Comparison of ENCODE assay signal across 1 cellular context in the genomic region with DNA sequence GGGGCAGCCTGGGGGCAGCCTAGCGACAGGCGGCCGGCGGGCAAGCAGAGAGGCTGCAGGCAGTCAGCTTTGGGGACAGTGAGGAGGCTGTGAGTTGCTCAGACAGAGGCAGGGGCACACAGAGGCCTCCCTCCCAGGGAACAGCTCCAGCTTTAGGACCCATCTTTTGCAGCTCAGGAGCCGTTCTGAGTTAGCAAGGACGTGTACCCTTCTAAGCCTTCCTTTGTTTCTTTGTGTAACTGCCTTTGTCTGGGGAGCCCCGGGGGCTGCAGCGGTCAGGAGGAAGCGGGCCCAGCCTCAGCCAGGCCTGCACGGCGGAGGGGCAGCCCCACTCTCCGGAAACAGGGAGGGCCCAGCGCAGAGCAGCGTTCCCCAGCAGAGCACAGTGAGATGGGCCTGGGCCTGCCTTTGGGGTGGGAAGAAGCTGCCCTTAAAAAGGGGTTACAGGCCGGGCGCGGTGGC.
TF ChIP-seq lines count a peak whose summit lies in the region.

No MANE protein-coding gene starts in this region.

TF ChIP-seq in WTC11, 78 proteins besides CTCF, POLR2A, EP300 and RAD21 (continued from another document):
- TF ChIP-seq, protein P1, sequence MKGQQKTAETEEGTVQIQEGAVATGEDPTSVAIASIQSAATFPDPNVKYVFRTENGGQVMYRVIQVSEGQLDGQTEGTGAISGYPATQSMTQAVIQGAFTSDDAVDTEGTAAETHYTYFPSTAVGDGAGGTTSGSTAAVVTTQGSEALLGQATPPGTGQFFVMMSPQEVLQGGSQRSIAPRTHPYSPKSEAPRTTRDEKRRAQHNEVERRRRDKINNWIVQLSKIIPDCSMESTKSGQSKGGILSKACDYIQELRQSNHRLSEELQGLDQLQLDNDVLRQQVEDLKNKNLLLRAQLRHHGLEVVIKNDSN (CRISPR knock-in tag; IDR thresholded peaks at IDR 0.05) = no peak
- TF ChIP-seq HMGA2 (CRISPR knock-in tag; IDR thresholded peaks at IDR 0.05) = no peak
- TF ChIP-seq, protein P2, sequence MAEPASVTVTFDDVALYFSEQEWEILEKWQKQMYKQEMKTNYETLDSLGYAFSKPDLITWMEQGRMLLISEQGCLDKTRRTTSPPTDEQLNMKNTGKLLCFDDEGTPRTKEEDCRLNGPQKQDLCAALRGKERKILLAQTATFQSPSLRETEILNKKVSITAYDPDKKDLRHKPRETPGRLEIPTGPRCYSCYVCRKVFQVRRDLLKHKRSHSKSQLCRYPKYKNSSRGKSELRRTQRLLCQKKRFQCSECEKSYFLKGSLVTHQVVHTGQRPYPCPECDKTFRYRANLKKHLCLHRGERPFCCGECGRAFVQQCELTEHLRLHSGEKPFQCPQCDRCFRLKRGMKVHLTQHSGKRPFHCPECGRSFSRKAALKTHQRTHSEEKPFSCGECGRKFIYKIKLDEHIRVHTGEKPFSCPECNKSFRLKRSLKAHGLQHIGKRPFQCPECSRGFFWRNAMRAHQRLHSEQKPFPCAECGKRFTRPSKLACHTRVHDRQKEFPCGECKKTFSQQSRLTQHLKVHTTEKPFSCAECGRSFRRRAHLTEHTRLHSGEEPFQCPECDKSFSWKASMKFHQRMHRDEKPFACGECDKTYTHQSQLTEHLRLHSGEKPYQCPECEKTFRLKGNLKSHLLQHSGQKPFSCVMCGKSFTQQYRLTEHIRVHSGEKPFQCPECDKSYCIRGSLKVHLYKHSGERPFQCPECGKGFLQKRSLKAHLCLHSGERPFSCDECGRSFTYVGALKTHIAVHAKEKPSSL (CRISPR knock-in tag; conservative IDR thresholded peaks at IDR 0.05) = no peak
- TF ChIP-seq, protein P3, sequence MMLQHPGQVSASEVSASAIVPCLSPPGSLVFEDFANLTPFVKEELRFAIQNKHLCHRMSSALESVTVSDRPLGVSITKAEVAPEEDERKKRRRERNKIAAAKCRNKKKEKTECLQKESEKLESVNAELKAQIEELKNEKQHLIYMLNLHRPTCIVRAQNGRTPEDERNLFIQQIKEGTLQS (CRISPR knock-in tag; conservative IDR thresholded peaks at IDR 0.05) = no peak
- no peak for TF ChIP-seq ZNF232 (CRISPR knock-in tag; IDR thresholded peaks at IDR 0.05)
- no peak for TF ChIP-seq FOXK1 (CRISPR knock-in tag; IDR thresholded peaks at IDR 0.05)
- TF ChIP-seq, protein P4, sequence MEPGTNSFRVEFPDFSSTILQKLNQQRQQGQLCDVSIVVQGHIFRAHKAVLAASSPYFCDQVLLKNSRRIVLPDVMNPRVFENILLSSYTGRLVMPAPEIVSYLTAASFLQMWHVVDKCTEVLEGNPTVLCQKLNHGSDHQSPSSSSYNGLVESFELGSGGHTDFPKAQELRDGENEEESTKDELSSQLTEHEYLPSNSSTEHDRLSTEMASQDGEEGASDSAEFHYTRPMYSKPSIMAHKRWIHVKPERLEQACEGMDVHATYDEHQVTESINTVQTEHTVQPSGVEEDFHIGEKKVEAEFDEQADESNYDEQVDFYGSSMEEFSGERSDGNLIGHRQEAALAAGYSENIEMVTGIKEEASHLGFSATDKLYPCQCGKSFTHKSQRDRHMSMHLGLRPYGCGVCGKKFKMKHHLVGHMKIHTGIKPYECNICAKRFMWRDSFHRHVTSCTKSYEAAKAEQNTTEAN (CRISPR knock-in tag; IDR thresholded peaks at IDR 0.05) = no peak
TF ChIP-seq in WTC11: peak in this region for 0.
